13 cellular contexts compared by ENCODE assay signal in the genomic region with DNA sequence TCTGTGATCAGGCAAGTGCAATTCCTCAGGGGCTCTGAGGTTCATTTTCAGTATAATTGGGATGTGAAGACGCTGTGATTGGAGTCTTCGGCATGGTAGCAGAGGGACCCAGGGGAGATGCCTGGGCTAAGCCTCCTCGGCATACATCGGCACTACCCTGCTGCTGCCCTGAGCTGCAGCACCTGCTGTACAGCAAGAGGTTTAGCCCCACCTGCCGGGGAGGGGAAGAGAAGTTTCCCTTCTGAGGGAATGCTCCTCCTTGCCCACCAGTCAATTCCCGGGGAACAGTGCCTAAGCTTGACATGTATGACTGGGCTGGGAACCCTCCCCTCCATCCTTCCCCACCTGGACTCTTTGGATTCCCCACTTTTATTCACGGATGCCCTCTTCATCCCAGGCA. TPM values are rescaled to one million over a fixed set of nuclear protein-coding genes. Genes with fewer than 3 reads are reported as not detected.
DNase-seq lines count a peak whose midpoint lies in the region; ATAC-seq, FAIRE-seq and TF ChIP-seq lines count a peak whose summit lies in the region.
"Had no signal": no experiment of that assay in that cellular context is flagged by ENCODE, and none has a peak within 500 bp of the region (broad histone marks: within the 10 kb centered on the region; RNA-seq: fewer than 3 reads in every experiment).

No MANE protein-coding gene starts in this region.

- H3K9me2 ChIP-seq in GM23248 (ENCODE audit: insufficient read depth), result no peaks in the 10 kb centered on the region

- no peak overlapping the region for H3K4me3 ChIP-seq in K562
- no peak overlapping the region for H3K4me3 ChIP-seq in GM23248

- in situ Hi-C loops in K562 (cut with MboI) (loop anchor here (5.0 kb wide), 1 partner anchor 129 kb away; no protein-coding TSS in a partner anchor), GM23248 (cut with MboI) (loop anchor here (10.0 kb wide), 1 partner anchor 214 kb away; no protein-coding TSS in a partner anchor)

- DNase-seq in 8988T (peak; percentile 47), GM10248 (ENCODE audit: extremely low spot score) (no peak), NCI-H2107 (lab: John Stamatoyannopoulos, UW) (peak; percentile 77), K562 (ENCODE audit: extremely low read depth in 1 of 4, low spot score in 3 of 4) (peak in 3 of 4 experiments; percentile 26 to 34 (median 29)), GOT3 (lab: John Stamatoyannopoulos, UW) (no peak), GM23248 (no peak)
- DNase-seq: activated CD4-positive, alpha-beta T cell treated with anti-CD3 and anti-CD28 coated beads for 36 hours; activated naive CD4-positive, alpha-beta T cell treated with anti-CD3 and anti-CD28 coated beads, Interleukin-2, amount 50 U/mL, for 16 hours; CD4-positive, CD25-positive, alpha-beta regulatory T cell; hippocampal formation; Right ventricle myocardium superior had no signal

- H3K9me3 ChIP-seq in K562 (replicated peaks; ENCODE audit: control insufficient read depth, insufficient read depth, low read depth, low read length), result no peaks in the 10 kb centered on the region
- no peaks in the 10 kb centered on the region for H3K9me3 ChIP-seq in GM23248 (ENCODE audit: low read depth)

- intact Hi-C loops in K562 (cut with micrococcal nuclease), result loop anchor here (1.0 to 10.0 kb wide), 3 partner anchors 128 to 526 kb away; partner anchors contain the start of gene FBXO28

- TF ChIP-seq CTCF in GM10248 (IDR thresholded peaks at IDR 0.05; ENCODE audit: control extremely low read depth, extremely low read depth, low read depth, missing control alignments) (peak; percentile 12), K562 (IDR thresholded peaks at IDR 0.05 in 2 of 3, conservative IDR thresholded peaks at IDR 0.05 in 1 of 3; ENCODE audit: insufficient read depth in 2 of 3, low read depth in 1 of 3, low read length in 3 of 3) (peak; percentile 55 to 60 (median 56); a peak in 5 of 6 replicates)

- H2AFZ ChIP-seq in K562 (ENCODE audit: low read depth, low read length) (no peak overlapping the region), GM23248 (no peak overlapping the region)

- H3K4me2 ChIP-seq in K562 (ENCODE audit: insufficient read depth, low read length) (no peak overlapping the region), GM23248 (ENCODE audit: unreplicated experiment) (no peak overlapping the region)

- H3K9me1 ChIP-seq in K562 (ENCODE audit: control insufficient read depth, insufficient read depth, low read length), result no peaks in the 10 kb centered on the region

- H4K20me1 ChIP-seq in K562 (replicated peaks; ENCODE audit: control insufficient read depth, insufficient read depth, low read length) (no peaks in the 10 kb centered on the region), GM23248 (ENCODE audit: insufficient read depth) (no peaks in the 10 kb centered on the region)

- H3K79me2 ChIP-seq in K562 (ENCODE audit: control insufficient read depth, insufficient read depth, low read length), result no peaks in the 10 kb centered on the region
- H3K79me2 ChIP-seq in GM23248 (ENCODE audit: insufficient read depth), result no peaks in the 10 kb centered on the region

- no peak overlapping the region for H3K9ac ChIP-seq in K562 (ENCODE audit: insufficient read depth in 1 of 2, low read depth in 2 of 2, low read length in 2 of 2)
- no peak overlapping the region for H3K9ac ChIP-seq in GM23248

- peak; percentile 68 for ATAC-seq in K562
- ATAC-seq in GM18858 (IDR thresholded peaks at IDR 0.05; ENCODE audit: unreplicated experiment), result no peak
- no peak for ATAC-seq in HG02970 (IDR thresholded peaks at IDR 0.05; ENCODE audit: low FRiP score, unreplicated experiment)
- ATAC-seq: activated CD4-positive, alpha-beta T cell treated with anti-CD3 and anti-CD28 coated beads for 36 hours had no signal

- TF ChIP-seq EP300 in K562 (IDR thresholded peaks at IDR 0.05; ENCODE audit: low read length), result no peak

- peaks cover 34 to 64% of the 10 kb centered on the region in 2 experiments for H3K27me3 ChIP-seq in K562 (ENCODE audit: control insufficient read depth in 2 of 2, insufficient read depth in 2 of 2, low read length in 2 of 2)
- no peaks in the 10 kb centered on the region for H3K27me3 ChIP-seq in GM23248 (replicated peaks; ENCODE audit: insufficient read depth)

- CTCF ChIA-PET in GM10248 (lab: Yijun Ruan, JAX) (interaction anchor here (1.3 to 10.0 kb wide), 3 partner anchors 9 to 212 kb away, joined by 4 to 101 read pairs (median 4); no protein-coding TSS in a partner anchor), K562 (lab: Yijun Ruan, JAX; ENCODE audit: low intra/inter-chr PET ratio) (interaction anchor here (0.6 to 1.9 kb wide), 2 partner anchors 123 to 127 kb away, joined by 3 to 16 read pairs; no protein-coding TSS in a partner anchor)

- peak; percentile 80 to 84 for TF ChIP-seq RAD21 in K562 (CRISPR knock-in tag; conservative IDR thresholded peaks at IDR 0.05 in 1 of 2, IDR thresholded peaks at IDR 0.05 in 1 of 2)

- no peak for FAIRE-seq in K562 (lab: Jason Lieb, UNC)

- H3K36me3 ChIP-seq in K562 (ENCODE audit: control insufficient read depth, insufficient read depth, low read length), result no peaks in the 10 kb centered on the region
- H3K36me3 ChIP-seq in GM23248 (ENCODE audit: low read depth), result no peaks in the 10 kb centered on the region

- H3F3A ChIP-seq in GM23248 (ENCODE audit: insufficient read depth), result peaks cover 5% of the 10 kb centered on the region; the same call in 1 of the 2 replicates

- WGBS in K562 (ENCODE audit: insufficient coverage, low coverage, missing lambda C conversion rate), result 1% methylated on average over 7 of the region's 7 CpGs
- WGBS in GM23248 (ENCODE audit: low coverage in 1 of 2, low lambda C conversion rate in 2 of 2, missing lambda C conversion rate in 2 of 2), 2 experiments, result 91 to 92% methylated on average over 7 of the region's 7 CpGs

- POLR2A ChIA-PET in GM10248 (lab: Yijun Ruan, JAX) (no interaction called here), K562 (lab: Yijun Ruan, JAX) (interaction anchor here (0.7 to 1.1 kb wide), 2 partner anchors 17 to 131 kb away, joined by 3 to 4 read pairs; no protein-coding TSS in a partner anchor)

- no peaks in the 10 kb centered on the region for H3K4me1 ChIP-seq in K562 (replicated peaks in 1 of 2; ENCODE audit: control insufficient read depth in 2 of 2, insufficient read depth in 2 of 2, low read length in 2 of 2)
- H3K4me1 ChIP-seq in GM23248 (ENCODE audit: insufficient read depth), result peaks cover 8% of the 10 kb centered on the region; the same call in 1 of the 2 replicates

- H3K27ac ChIP-seq in K562 (ENCODE audit: extremely low read depth, low read depth, low read length), result no peak overlapping the region
- no peak overlapping the region for H3K27ac ChIP-seq in GM23248

- no TSS peak for BruUV-seq in K562 (replicated peaks; lab: Mats Ljungman, UMichigan)

- TF ChIP-seq POLR2A in K562 (conservative IDR thresholded peaks at IDR 0.05), result no peak

TF ChIP-seq in K562, 482 proteins besides CTCF, POLR2A, EP300 and RAD21 (continues in another document):
- TF ChIP-seq ARID4B (CRISPR knock-in tag; IDR thresholded peaks at IDR 0.05), result 0 out of 2 replicates have a peak, but pooled peaks have one; percentile 18

RNA-seq across cellular contexts. Expression of gene CNIH3, which starts 24.9 kb away (rescaled TPM):
- total RNA-seq in K562 (2011; cell fraction: chromatin; rRNA removed; ENCODE audit: low replicate concordance), result 0.93 and 1.5 TPM in 2 replicates
- 0.67 and 0.79 TPM in 2 replicates for total RNA-seq in K562 (2011; cell fraction: nucleolus; rRNA removed)
- total RNA-seq in K562 (2011; cell fraction: nucleoplasm; rRNA removed), result 0.88 and 2.1 TPM in 2 replicates
- total RNA-seq in K562 (2014; rRNA removed) (0.14 and 1.3 TPM in 2 replicates), K562 (2014; rRNA removed; fragmentation: Illumina TruSeq; extraction: Trizol) (0.95 and 1.1 TPM in 2 replicates), K562 (2015; rRNA removed; fragmentation: Illumina TruSeq; extraction: Trizol) (0.43 and 0.94 TPM in 2 replicates), K562 (2021) (0.83 and 1.8 TPM in 2 replicates)
- polyA plus RNA-seq in K562 (2011; rRNA removed) (0.14 and 1.1 TPM in 2 replicates), K562 (2014; fragmentation: Illumina TruSeq; extraction: Trizol) (0.39 and 0.83 TPM in 2 replicates), K562 (2014; fragmentation: Nextera tagmentation; extraction: Ambion mirVana) (under 1 TPM; 0.79 to 0.98 TPM), K562 (2014; rRNA removed) (0.22 and 0.70 TPM in 2 replicates), GM23248 (2016; fragmentation: Nextera tagmentation; extraction: Ambion mirVana) (4.7 and 6.2 TPM in 2 replicates)
- 0.24 and 0.53 TPM in 2 replicates for polyA plus RNA-seq in K562 (2011; cell fraction: cytosol; rRNA removed)
- 0.55 and 1.3 TPM in 2 replicates for polyA plus RNA-seq in K562 (2011; cell fraction: nucleus; rRNA removed)
- polyA plus RNA-seq in K562 (2012), result 1.1 and 4.9 TPM in 2 replicates
- 0.36 and 0.56 TPM in 2 replicates for polyA minus RNA-seq in K562 (2011; rRNA and poly(A)+ RNA removed)
- 1.5 TPM in 1 of 2 replicates, not detected in the other for polyA minus RNA-seq in K562 (2011; cell fraction: cytosol; rRNA and poly(A)+ RNA removed)
- polyA minus RNA-seq in K562 (2011; cell fraction: nucleus; rRNA and poly(A)+ RNA removed), result 1.5 and 2.7 TPM in 2 replicates
- 2.1 and 6.4 TPM in 2 replicates for total RNA-seq in GM23248 (2014; rRNA removed; shearing (Covaris generic))

Comparison
In these comparisons a context has a peak if more than half of its experiments do, and no peak if none do; other contexts are left out.
1. DNase-seq: peak in 8988T (single experiment), NCI-H2107 (single experiment) and K562 (3 of 4); none in GM10248 (single experiment), GOT3 (single experiment) and GM23248 (single experiment).